In the genomic region with DNA sequence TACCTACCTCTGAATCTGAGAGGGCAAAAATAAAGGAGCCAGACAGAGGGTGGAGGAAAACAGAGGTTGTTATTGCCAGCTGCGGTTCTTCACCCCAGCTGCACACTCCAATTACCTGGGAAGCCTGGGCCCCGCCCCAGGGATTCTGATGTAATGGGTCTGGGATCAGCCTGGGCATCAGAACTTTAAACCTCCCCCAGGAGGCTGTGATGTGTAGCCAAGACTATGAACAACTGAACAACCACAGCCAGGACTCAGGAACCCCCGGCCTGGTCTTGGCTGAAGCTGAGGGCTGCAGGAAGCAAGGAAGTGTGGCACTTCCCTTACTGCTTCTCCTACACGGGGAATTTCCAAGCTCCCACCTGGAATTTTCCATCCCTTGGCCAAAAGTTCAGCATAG, we compare ENCODE assay signal across 13 cellular contexts.
DNase-seq lines count a peak whose midpoint lies in the region; ATAC-seq, FAIRE-seq and TF ChIP-seq lines count a peak whose summit lies in the region.
"Had no signal": no experiment of that assay in that cellular context is flagged by ENCODE, and none has a peak within 500 bp of the region (broad histone marks: within the 10 kb centered on the region; RNA-seq: fewer than 3 reads in every experiment).

No MANE protein-coding gene starts in this region.

- RAD21 ChIA-PET in HCT116 (lab: Charles Lee; ENCODE audit: low non-redundant PET in 1 of 2, low total read pairs in 2 of 2, uncharacterized antibody in 2 of 2, unreplicated experiment in 2 of 2) = interaction anchor here in 1 of 2 experiments (0.6 kb wide), 1 partner anchor 141 kb away, joined by 3 read pairs; no protein-coding TSS in a partner anchor

- no peak for TF ChIP-seq CTCF in HCT116 (IDR thresholded peaks at IDR 0.05 in 2 of 3, conservative IDR thresholded peaks at IDR 0.05 in 1 of 3; ENCODE audit: borderline replicate concordance in 1 of 3, insufficient read depth in 1 of 3, low read depth in 2 of 3, low read length in 2 of 3)

- no peak overlapping the region for H3K4me3 ChIP-seq in HCT116 (replicated peaks in 1 of 2; ENCODE audit: low read depth in 1 of 2, low read length in 2 of 2)
- H3K4me3 ChIP-seq: psoas muscle had no signal

- H3K27me3 ChIP-seq in HCT116 (ENCODE audit: insufficient read depth, low read length) = no peaks in the 10 kb centered on the region

- FAIRE-seq in RCC 7860 (lab: Jason Lieb, UNC) = no peak
- FAIRE-seq: urothelium cell line had no signal

- H3K79me2 ChIP-seq in HCT116 (ENCODE audit: insufficient read depth, low read length) = no peaks in the 10 kb centered on the region

- no peak for TF ChIP-seq RAD21 in HCT116 (IDR thresholded peaks at IDR 0.05; ENCODE audit: low read depth)

- intact Hi-C loops in HCT116 (cut with micrococcal nuclease) = no loop called here
- intact Hi-C loops in left ventricle myocardium superior (cut with micrococcal nuclease) = no loop called here

- H3K36me3 ChIP-seq in HCT116 (ENCODE audit: control insufficient read depth in 1 of 2, insufficient read depth in 2 of 2, low read length in 2 of 2) = no peaks in the 10 kb centered on the region

- no peaks in the 10 kb centered on the region for H4K20me1 ChIP-seq in HCT116 (ENCODE audit: insufficient read depth)

- H3K9me2 ChIP-seq in HCT116 (ENCODE audit: insufficient read depth) = no peaks in the 10 kb centered on the region

- H3K4me2 ChIP-seq in HCT116 (ENCODE audit: low read length) = peak overlapping the region; percentile 28

- DNase-seq in HCT116 (ENCODE audit: low read depth, low spot score) (no peak), RCC 7860 (ENCODE audit: low spot score) (peak; percentile 56), left ventricle myocardium superior (no peak), renal cortical epithelial cell (ENCODE audit: low read depth) (peak; percentile 85), superior temporal gyrus (ENCODE audit: extremely low spot score) (no peak), cerebellum (ENCODE audit: low spot score) (no peak)
- DNase-seq: DMS153, kidney glomerular epithelial cell, NCI-H1436 treated with DMSO at 0.1 percent for 48 hours had no signal

- BruUV-seq in HCT116 (replicated peaks; lab: Mats Ljungman, UMichigan) = no TSS peak

- ATAC-seq in HCT116 (peak; percentile 52), left ventricle myocardium superior (peak; percentile 33), GM19351 (IDR thresholded peaks at IDR 0.05; ENCODE audit: unreplicated experiment) (no peak), HG03108 (IDR thresholded peaks at IDR 0.05; ENCODE audit: unreplicated experiment) (no peak)
- ATAC-seq: psoas muscle had no signal

- TF ChIP-seq POLR2A in HCT116 (IDR thresholded peaks at IDR 0.05; ENCODE audit: borderline replicate concordance, extremely low read depth, insufficient read depth, insufficient read length) = no peak

- H3K9ac ChIP-seq in HCT116 (ENCODE audit: low read length) = no peak overlapping the region

- POLR2A ChIA-PET in HCT116 (lab: Charles Lee) = no interaction called here

- peak overlapping the region; percentile 59 for H3K27ac ChIP-seq in HCT116 (ENCODE audit: low read depth, low read length)

- peaks cover 20 to 27% of the 10 kb centered on the region in 2 experiments for H3K4me1 ChIP-seq in HCT116 (ENCODE audit: control insufficient read depth in 1 of 2, insufficient read depth in 2 of 2, low read length in 2 of 2)

- H2AFZ ChIP-seq in HCT116 (ENCODE audit: low read depth, low read length, poor library complexity, severe bottlenecking) = no peak overlapping the region

- no peaks in the 10 kb centered on the region; a peak in 1 of 4 replicates for H3K9me3 ChIP-seq in HCT116 (ENCODE audit: control insufficient read depth in 1 of 2, insufficient read depth in 1 of 2, low read depth in 1 of 2, low read length in 2 of 2)
- H3K9me3 ChIP-seq: psoas muscle had no signal

- CTCF ChIA-PET in HCT116 (lab: Charles Lee) = interaction anchor here (0.6 to 1.3 kb wide), 2 partner anchors 103 to 113 kb away, joined by 3 to 5 read pairs; no protein-coding TSS in a partner anchor

TF ChIP-seq in HCT116, 20 proteins besides CTCF, POLR2A, EP300 and RAD21:
- TF ChIP-seq EZH2 (IDR thresholded peaks at IDR 0.05) = no peak
- TF ChIP-seq SP1 (IDR thresholded peaks at IDR 0.05; ENCODE audit: low read depth) = peak; percentile 54

Comparison
In these comparisons a context has a peak if more than half of its experiments do, and no peak if none do; other contexts are left out.
1. ATAC-seq: peak in HCT116 (single experiment) and left ventricle myocardium superior (single experiment); none in GM19351 (single experiment) and HG03108 (single experiment).
2. DNase-seq: peak in RCC 7860 (single experiment) and renal cortical epithelial cell (single experiment); none in HCT116 (single experiment), left ventricle myocardium superior (single experiment), superior temporal gyrus (single experiment) and cerebellum (single experiment).